2 cellular contexts compared by ENCODE assay signal in genomic region chr4:124433044-124433443, GRCh38.
TF ChIP-seq lines count a peak whose summit lies in the region.

No MANE protein-coding gene starts in this region.

TF ChIP-seq in IMR-90, 13 proteins besides CTCF, POLR2A, EP300 and RAD21:
- no peak for TF ChIP-seq BHLHE40 (IDR thresholded peaks at IDR 0.05; ENCODE audit: low read depth, low read length)
- no peak for TF ChIP-seq USF2 (IDR thresholded peaks at IDR 0.05; ENCODE audit: low read depth, low read length)
- no peak for TF ChIP-seq NFE2L2 (IDR thresholded peaks at IDR 0.05; ENCODE audit: low read depth, low read length)
- TF ChIP-seq MAFK (IDR thresholded peaks at IDR 0.05; ENCODE audit: low read depth, low read length) = no peak
- no peak for TF ChIP-seq RFX5 (IDR thresholded peaks at IDR 0.05; ENCODE audit: low read depth, low read length)
- no peak for TF ChIP-seq CHD1 (IDR thresholded peaks at IDR 0.05; ENCODE audit: low read depth, low read length)
- TF ChIP-seq RCOR1 (IDR thresholded peaks at IDR 0.05; ENCODE audit: insufficient replicate concordance, low read length) = no peak
- no peak for TF ChIP-seq CEBPB (IDR thresholded peaks at IDR 0.05; ENCODE audit: low read depth, low read length)
- no peak for TF ChIP-seq MXI1 (IDR thresholded peaks at IDR 0.05; ENCODE audit: borderline replicate concordance, low read depth, low read length)
- no peak for TF ChIP-seq FOS (IDR thresholded peaks at IDR 0.05; ENCODE audit: low read depth, low read length)
- no peak for TF ChIP-seq MAZ (IDR thresholded peaks at IDR 0.05; ENCODE audit: borderline replicate concordance, low read depth, low read length)
- TF ChIP-seq ELK1 (IDR thresholded peaks at IDR 0.05; ENCODE audit: borderline replicate concordance, low read depth, low read length) = no peak
- TF ChIP-seq SMC3 (IDR thresholded peaks at IDR 0.05; ENCODE audit: low read depth, low read length) = no peak

TF ChIP-seq in endothelial cell of umbilical vein, 7 proteins besides CTCF, POLR2A, EP300 and RAD21:
- TF ChIP-seq POLR2AphosphoS5 (IDR thresholded peaks at IDR 0.05; ENCODE audit: insufficient read depth, low read depth, low read length) = peak; percentile 14
- no peak for TF ChIP-seq MAX (IDR thresholded peaks at IDR 0.05; ENCODE audit: insufficient read depth, insufficient read length)
